In the genomic region with DNA sequence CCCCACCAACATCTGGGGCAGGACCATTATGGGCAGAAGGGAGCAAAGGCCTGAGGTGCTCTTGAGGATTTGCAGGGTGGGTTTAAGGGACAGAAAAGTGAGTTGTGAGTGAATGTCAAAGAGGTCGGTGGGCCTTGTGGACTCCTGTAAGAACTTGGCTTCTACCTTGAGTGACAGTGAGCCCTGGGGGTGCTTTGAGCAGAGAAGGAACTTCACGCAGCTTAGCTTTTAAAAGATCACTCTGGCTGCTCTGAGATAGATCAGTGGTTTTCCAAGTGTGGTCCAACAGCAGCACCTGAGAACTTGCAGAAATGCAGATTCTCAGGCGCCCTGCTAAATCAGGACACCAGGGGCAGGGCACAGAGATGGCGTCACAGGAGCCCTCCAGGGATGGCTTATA, we compare ENCODE assay signal across 28 cellular contexts. TPM values are rescaled to one million over a fixed set of nuclear protein-coding genes. Genes with fewer than 3 reads are reported as not detected.
"Had no signal": no experiment of that assay in that cellular context is flagged by ENCODE, and none has a peak within 500 bp of the region (broad histone marks: within the 10 kb centered on the region; RNA-seq: fewer than 3 reads in every experiment).

No MANE protein-coding gene starts in this region.

- H3K27me3 ChIP-seq: body of pancreas, cardiac muscle cell, esophagus squamous epithelium, gastroesophageal sphincter had no signal

- H3K4me1 ChIP-seq: body of pancreas, gastroesophageal sphincter, prostate gland had no signal

- H3K4me3 ChIP-seq: body of pancreas, cardiac muscle cell, esophagus squamous epithelium, gastroesophageal sphincter, prostate gland had no signal

- H3K9me3 Mint-ChIP-seq: activated CD4-positive, alpha-beta memory T cell treated with anti-CD3 and anti-CD28 coated beads, Interleukin-2, amount 10 ng/mL, durations not matched to agents 7 days and 5 days; activated CD4-positive, alpha-beta T cell treated with anti-CD3 and anti-CD28 coated beads, Interleukin-2, amount 10 ng/mL, durations not matched to agents 24 days and 14 days; activated naive CD8-positive, alpha-beta T cell treated with anti-CD3 and anti-CD28 coated beads, Interleukin-2, amount 50 U/mL, for 24 hours; activated T-cell treated with anti-CD3 and anti-CD28 coated beads, Interleukin-2, amount 50 U/mL, for 24 hours; T-helper 2 cell treated with Interferon-gamma antibody and Interleukin-4, amounts not matched to agents 5 μg/mL and 100 μg/mL, for 36 hours had no signal

- H3K36me3 ChIP-seq: cardiac muscle cell, esophagus squamous epithelium, gastroesophageal sphincter, prostate gland had no signal

- ATAC-seq: activated CD4-positive, CD25-positive, alpha-beta regulatory T cell treated with anti-CD3 and anti-CD28 coated beads, Interleukin-2, amount 50 U/mL, for 24 hours; body of pancreas; SK-N-SH treated with all-trans-retinoic acid at 6 μM for 48 hours had no signal

- H3K36me3 Mint-ChIP-seq: naive thymus-derived CD4-positive, alpha-beta T cell had no signal

- DNase-seq: activated CD4-positive, alpha-beta T cell treated with anti-CD3 and anti-CD28 coated beads, Interleukin-2, amount 10 ng/mL, durations not matched to agents 24 days and 14 days; activated CD8-positive, alpha-beta memory T cell treated with anti-CD3 and anti-CD28 coated beads, Interleukin-2, amount 50 U/mL, for 4 hours; activated effector memory CD4-positive, alpha-beta T cell treated with anti-CD3 and anti-CD28 coated beads, Interleukin-2, amount 50 U/mL, for 16 hours; activated naive CD4-positive, alpha-beta T cell treated with anti-CD3 and anti-CD28 coated beads, Interleukin-2, amount 50 U/mL, for 16 hours; activated naive CD8-positive, alpha-beta T cell treated with anti-CD3 and anti-CD28 coated beads, Interleukin-2, amount 50 U/mL, for 24 hours; activated T-cell treated with anti-CD3 and anti-CD28 coated beads, Interleukin-2, amount 50 U/mL, for 24 hours; anterior cingulate cortex; body of pancreas; effector CD8-positive, alpha-beta T cell; esophagus squamous epithelium; head of caudate nucleus; kidney; naive thymus-derived CD4-positive, alpha-beta T cell; right cardiac atrium; stimulated activated CD4-positive, alpha-beta T cell treated with anti-CD3 and anti-CD28 coated beads, Interleukin-1b, Interleukin-23, amount 100 ng/mL, for 48 hours; trophoblast cell had no signal

- H3K27ac Mint-ChIP-seq: activated CD4-positive, alpha-beta memory T cell treated with anti-CD3 and anti-CD28 coated beads, Interleukin-2, amount 10 ng/mL, durations not matched to agents 7 days and 5 days; activated naive CD8-positive, alpha-beta T cell treated with anti-CD3 and anti-CD28 coated beads, Interleukin-2, amount 50 U/mL, for 24 hours; activated T-cell treated with anti-CD3 and anti-CD28 coated beads, Interleukin-2, amount 50 U/mL, for 24 hours; T-helper 2 cell treated with Interferon-gamma antibody and Interleukin-4, amounts not matched to agents 5 μg/mL and 100 μg/mL, for 36 hours had no signal

- H3K27ac ChIP-seq: body of pancreas, cardiac muscle cell, prostate gland, VCaP had no signal

- H3K9me3 ChIP-seq: body of pancreas, esophagus squamous epithelium, gastroesophageal sphincter, prostate gland had no signal

- H3K27me3 Mint-ChIP-seq: activated naive CD8-positive, alpha-beta T cell treated with anti-CD3 and anti-CD28 coated beads, Interleukin-2, amount 50 U/mL, for 24 hours; activated T-cell treated with anti-CD3 and anti-CD28 coated beads, Interleukin-2, amount 50 U/mL, for 24 hours had no signal

- H3K4me3 Mint-ChIP-seq: activated CD4-positive, alpha-beta memory T cell treated with anti-CD3 and anti-CD28 coated beads, Interleukin-2, amount 10 ng/mL, durations not matched to agents 7 days and 5 days; activated CD4-positive, alpha-beta T cell treated with anti-CD3 and anti-CD28 coated beads, Interleukin-2, amount 10 ng/mL, durations not matched to agents 24 days and 14 days; activated naive CD8-positive, alpha-beta T cell treated with anti-CD3 and anti-CD28 coated beads, Interleukin-2, amount 50 U/mL, for 24 hours; activated T-cell treated with anti-CD3 and anti-CD28 coated beads, Interleukin-2, amount 50 U/mL, for 24 hours; naive thymus-derived CD4-positive, alpha-beta T cell; T-helper 2 cell treated with Interferon-gamma antibody and Interleukin-4, amounts not matched to agents 5 μg/mL and 100 μg/mL, for 36 hours had no signal

RNA-seq across cellular contexts. Expression of gene TLR9, which starts 42.8 kb away (rescaled TPM):
- total RNA-seq: esophagus squamous epithelium, gastroesophageal sphincter, lung microvascular endothelial cell, osteocyte, skeletal muscle tissue, temporal lobe had no signal
- polyA plus RNA-seq: cardiac muscle cell had no signal
